In genomic region chr19:46716013-46716671, GRCh38 we compare ENCODE assay signal across 8 cellular contexts. TPM values are rescaled to one million over a fixed set of nuclear protein-coding genes. Genes with fewer than 3 reads are reported as not detected.
DNase-seq lines count a peak whose midpoint lies in the region; ATAC-seq and TF ChIP-seq lines count a peak whose summit lies in the region.

No MANE protein-coding gene starts in this region.

- no peaks in the 10 kb centered on the region for H3K27me3 ChIP-seq in left ventricle myocardium inferior (ENCODE audit: low read depth)

- peaks cover 19% of the 10 kb centered on the region for H3K36me3 ChIP-seq in left ventricle myocardium inferior

- H3K4me3 ChIP-seq in left ventricle myocardium inferior (peak overlapping the region; percentile 87), skeletal muscle cell (ENCODE audit: low read depth, low read length) (peak overlapping the region; percentile 76)

- no peak for TF ChIP-seq CTCF in left ventricle myocardium inferior (IDR thresholded peaks at IDR 0.05; ENCODE audit: borderline replicate concordance)

- no peaks in the 10 kb centered on the region for H3K27me3 Mint-ChIP-seq in activated CD8-positive, alpha-beta memory T cell treated with anti-CD3 and anti-CD28 coated beads, Interleukin-2, amount 10 ng/mL, durations not matched to agents 7 days and 5 days

- H3K9me3 Mint-ChIP-seq in activated CD8-positive, alpha-beta memory T cell treated with anti-CD3 and anti-CD28 coated beads, Interleukin-2, amount 10 ng/mL, durations not matched to agents 7 days and 5 days (ENCODE audit: low read depth), result no peaks in the 10 kb centered on the region

- CTCF ChIA-PET in activated CD8-positive, alpha-beta memory T cell treated with anti-CD3 and anti-CD28 coated beads, Interleukin-2, amount 10 ng/mL, durations not matched to agents 7 days and 5 days (lab: Charles Lee), result interaction anchor here (0.8 to 5.6 kb wide), 6 partner anchors 12 to 125 kb away, joined by 3 to 55 read pairs (median 8); partner anchors contain the start of gene DACT3

- no peaks in the 10 kb centered on the region for H3K9me3 ChIP-seq in left ventricle myocardium inferior (replicated peaks)

- peak overlapping the region; percentile 96 for H3K27ac Mint-ChIP-seq in activated CD8-positive, alpha-beta memory T cell treated with anti-CD3 and anti-CD28 coated beads, Interleukin-2, amount 10 ng/mL, durations not matched to agents 7 days and 5 days

- H3K4me1 Mint-ChIP-seq in activated CD8-positive, alpha-beta memory T cell treated with anti-CD3 and anti-CD28 coated beads, Interleukin-2, amount 10 ng/mL, durations not matched to agents 7 days and 5 days, result peaks cover 33% of the 10 kb centered on the region

- no peak for ATAC-seq in activated CD8-positive, alpha-beta memory T cell treated with anti-CD3 and anti-CD28 coated beads, Interleukin-2, amount 10 ng/mL, durations not matched to agents 7 days and 5 days

- H3K27ac ChIP-seq in left ventricle myocardium inferior (replicated peaks), result peak overlapping the region; percentile 90

- intact Hi-C loops in left ventricle myocardium inferior (cut with micrococcal nuclease), result no loop called here

- peaks cover 64% of the 10 kb centered on the region for H3K4me1 ChIP-seq in left ventricle myocardium inferior

- DNase-seq in activated T-cell treated with anti-CD3 and anti-CD28 coated beads for 24 hours (ENCODE audit: low read depth), result peak; percentile 2
- DNase-seq in activated T-cell treated with anti-CD3 and anti-CD28 coated beads for 4 hours, result no peak
- peak; percentile 57 for DNase-seq in activated CD8-positive, alpha-beta memory T cell treated with anti-CD3 and anti-CD28 coated beads, Interleukin-2, amount 10 ng/mL, durations not matched to agents 7 days and 5 days
- no peak for DNase-seq in left ventricle myocardium inferior
- no peak for DNase-seq in skeletal muscle cell (ENCODE audit: low read depth)
- DNase-seq in NCI-H2081 treated with DMSO at 0.1 percent for 48 hours (lab: John Stamatoyannopoulos, UW), result no peak
- no peak for DNase-seq in stimulated activated CD4-positive, alpha-beta T cell treated with anti-CD3 and anti-CD28 coated beads, Interleukin-4, amount 100 ng/mL, for 4 hours
- DNase-seq in hippocampal formation (lab: John Stamatoyannopoulos, UW), result no peak

- peaks cover 35% of the 10 kb centered on the region for H3K36me3 Mint-ChIP-seq in activated CD8-positive, alpha-beta memory T cell treated with anti-CD3 and anti-CD28 coated beads, Interleukin-2, amount 10 ng/mL, durations not matched to agents 7 days and 5 days

- peak overlapping the region; percentile 95 for H3K4me3 Mint-ChIP-seq in activated CD8-positive, alpha-beta memory T cell treated with anti-CD3 and anti-CD28 coated beads, Interleukin-2, amount 10 ng/mL, durations not matched to agents 7 days and 5 days

RNA-seq across cellular contexts. Expression of gene PRKD2, which starts 0.8 kb away (rescaled TPM):
- total RNA-seq in activated CD8-positive, alpha-beta memory T cell treated with anti-CD3 and anti-CD28 coated beads, Interleukin-2, amount 10 ng/mL, durations not matched to agents 7 days and 5 days, result 100 to 1,000 TPM; 147 to 187 TPM
- 7.9 TPM for total RNA-seq in left ventricle myocardium inferior

RNA-seq across cellular contexts. Expression of gene FKRP, which starts 29.7 kb away (rescaled TPM):
- total RNA-seq in activated CD8-positive, alpha-beta memory T cell treated with anti-CD3 and anti-CD28 coated beads, Interleukin-2, amount 10 ng/mL, durations not matched to agents 7 days and 5 days, result 10 to 100 TPM; 16.3 to 17.7 TPM
- total RNA-seq in left ventricle myocardium inferior, result 15.6 TPM

RNA-seq across cellular contexts. Expression of gene STRN4, which starts 30.1 kb away (rescaled TPM):
- 10 to 100 TPM; 93.0 to 95.8 TPM for total RNA-seq in activated CD8-positive, alpha-beta memory T cell treated with anti-CD3 and anti-CD28 coated beads, Interleukin-2, amount 10 ng/mL, durations not matched to agents 7 days and 5 days
- 52.7 TPM for total RNA-seq in left ventricle myocardium inferior

RNA-seq across cellular contexts. Expression of gene DACT3, which starts 55.2 kb away (rescaled TPM):
- 1 to 10 TPM in 1 of 2 experiments, under 1 TPM in 1; 0.12 to 1.2 TPM for total RNA-seq in activated CD8-positive, alpha-beta memory T cell treated with anti-CD3 and anti-CD28 coated beads, Interleukin-2, amount 10 ng/mL, durations not matched to agents 7 days and 5 days
- total RNA-seq in left ventricle myocardium inferior, result 18.3 TPM

Comparison
In these comparisons a context has a peak if more than half of its experiments do, and no peak if none do; other contexts are left out.
1. DNase-seq: peak in activated T-cell treated with anti-CD3 and anti-CD28 coated beads for 24 hours (single experiment) and activated CD8-positive, alpha-beta memory T cell treated with anti-CD3 and anti-CD28 coated beads, Interleukin-2, amount 10 ng/mL, durations not matched to agents 7 days and 5 days (single experiment); none in activated T-cell treated with anti-CD3 and anti-CD28 coated beads for 4 hours (single experiment), left ventricle myocardium inferior (single experiment), skeletal muscle cell (single experiment), NCI-H2081 treated with DMSO at 0.1 percent for 48 hours (single experiment), stimulated activated CD4-positive, alpha-beta T cell treated with anti-CD3 and anti-CD28 coated beads, Interleukin-4, amount 100 ng/mL, for 4 hours (0 of 2) and hippocampal formation (0 of 2).
2. RNA of gene PRKD2, which starts 0.8 kb away (total RNA-seq): 147 to 187 TPM in activated CD8-positive, alpha-beta memory T cell treated with anti-CD3 and anti-CD28 coated beads, Interleukin-2, amount 10 ng/mL, durations not matched to agents 7 days and 5 days; 7.9 TPM in left ventricle myocardium inferior (single experiment); every median in the first group is over 10 times any median in the second.